In genomic region chr17:66354472-66354871, GRCh38 we compare ENCODE assay signal across 31 cellular contexts. TPM values are rescaled to one million over a fixed set of nuclear protein-coding genes. Genes with fewer than 3 reads are reported as not detected.
DNase-seq lines count a peak whose midpoint lies in the region; TF ChIP-seq lines count a peak whose summit lies in the region.
"Had no signal": no experiment of that assay in that cellular context is flagged by ENCODE, and none has a peak within 500 bp of the region (broad histone marks: within the 10 kb centered on the region; RNA-seq: fewer than 3 reads in every experiment).

No MANE protein-coding gene starts in this region.

- H3K27me3 ChIP-seq in AG04450 (ENCODE audit: control insufficient read depth, insufficient read depth, low read length) (no peaks in the 10 kb centered on the region), Karpas-422 (ENCODE audit: low read length) (no peaks in the 10 kb centered on the region)
- H3K27me3 ChIP-seq: BE2C, tibial nerve had no signal

- H3K27ac ChIP-seq in AG04450 (ENCODE audit: low read depth, low read length), result peak overlapping the region; percentile 34
- H3K27ac ChIP-seq in Karpas-422 (ENCODE audit: low read length), result no peak overlapping the region
- H3K27ac ChIP-seq: skin epidermis, tibial nerve had no signal

- POLR2A ChIA-PET in AG04450 (lab: Yijun Ruan, JAX), result interaction anchor here (1.1 kb wide), 1 partner anchor 52 kb away, joined by 3 read pairs; the partner anchor contains the start of gene PRKCA

- no peaks in the 10 kb centered on the region for H3K79me2 ChIP-seq in Karpas-422 (ENCODE audit: low read length)

- H3K4me3 ChIP-seq in AG04450 (ENCODE audit: low read depth, low read length), result no peak overlapping the region
- H3K4me3 ChIP-seq in fibroblast of villous mesenchyme (ENCODE audit: low read depth, low read length), result no peak overlapping the region
- H3K4me3 ChIP-seq in Karpas-422 (ENCODE audit: low read length), result no peak overlapping the region
- H3K4me3 ChIP-seq: GM12878, skin epidermis, tibial nerve had no signal

- H3K4me1 Mint-ChIP-seq in HFFc6 (ENCODE audit: low read depth), result peaks cover 89% of the 10 kb centered on the region
- H3K4me1 Mint-ChIP-seq in activated T-helper 1 cell treated with anti-CD3 and anti-CD28 coated beads, Interleukin-12 subunit alpha, Interleukin-12 subunit beta, Interleukin-2, Interleukin-4 antibody, amounts not matched to agents 30 ng/mL and 10 ng/mL and 1 ng/mL, durations not matched to agents 14 hours and 24 hours and 36 hours (ENCODE audit: low read depth), result peaks cover 56% of the 10 kb centered on the region
- H3K4me1 Mint-ChIP-seq: activated B cell treated with CpG ODN at 0.5 μM for 24 hours had no signal

- H2AFZ ChIP-seq in Karpas-422 (ENCODE audit: low read length), result no peak overlapping the region

- no peak overlapping the region for H3K4me2 ChIP-seq in Karpas-422 (ENCODE audit: low read depth, low read length, poor library complexity, severe bottlenecking)

- H3K36me3 Mint-ChIP-seq in HFFc6 (ENCODE audit: low read depth), result peaks cover 13% of the 10 kb centered on the region
- H3K36me3 Mint-ChIP-seq in activated T-helper 1 cell treated with anti-CD3 and anti-CD28 coated beads, Interleukin-12 subunit alpha, Interleukin-12 subunit beta, Interleukin-2, Interleukin-4 antibody, amounts not matched to agents 30 ng/mL and 10 ng/mL and 1 ng/mL, durations not matched to agents 14 hours and 24 hours and 36 hours (ENCODE audit: low read depth), result peaks cover 11% of the 10 kb centered on the region

- H3K9me2 ChIP-seq in Karpas-422 (replicated peaks; ENCODE audit: insufficient read depth, low read length), result no peaks in the 10 kb centered on the region

- DNase-seq in AG04450 (ENCODE audit: low read depth, low spot score) (no peak), HFFc6 (no peak), fibroblast of villous mesenchyme (ENCODE audit: low read depth) (peak; percentile 33), Karpas-422 (no peak), NCI-H748 (lab: John Stamatoyannopoulos, UW; ENCODE audit: unreplicated experiment) (no peak), NCI-H2227 treated with DMSO at 0.1 percent for 48 hours (lab: John Stamatoyannopoulos, UW) (no peak)
- no peak for DNase-seq in activated T-helper 1 cell treated with anti-CD3 and anti-CD28 coated beads, Interleukin-12 subunit alpha, Interleukin-12 subunit beta, Interleukin-2, Interleukin-4 antibody, amounts not matched to agents 30 ng/mL and 10 ng/mL and 1 ng/mL, durations not matched to agents 14 hours and 24 hours and 36 hours (ENCODE audit: low spot score)
- DNase-seq in activated effector memory CD4-positive, alpha-beta T cell treated with anti-CD3 and anti-CD28 coated beads, Interleukin-2, amount 50 U/mL, for 16 hours, result no peak
- DNase-seq: activated B cell treated with CpG ODN at 0.5 μM for 24 hours; activated CD4-positive, alpha-beta T cell treated with anti-CD3 and anti-CD28 coated beads, Interleukin-2, amount 50 U/mL, for 1 hour; activated naive CD4-positive, alpha-beta T cell treated with anti-CD3 and anti-CD28 coated beads for 36 hours; activated T-cell treated with anti-CD3 and anti-CD28 coated beads, Interleukin-2, amount 50 U/mL, for 4 hours; BE2C; central memory CD4-positive, alpha-beta T cell; COR-L47; GOT3; left ventricle myocardium superior; midbrain; MV-4-11; naive thymus-derived CD8-positive, alpha-beta T cell; NCI-H1436 treated with DMSO at 0.1 percent for 48 hours; NCI-H2107; NCI-H446; SIG-M5; stimulated activated CD4-positive, alpha-beta T cell treated with anti-CD3 and anti-CD28 coated beads, Interleukin-1b, Interleukin-23, amount 100 ng/mL, for 48 hours; stimulated activated CD8-positive, alpha-beta memory T cell treated with anti-CD3 and anti-CD28 coated beads, Interleukin-4, amount 100 ng/mL, for 48 hours; stimulated activated naive CD8-positive, alpha-beta T cell treated with anti-CD3 and anti-CD28 coated beads, Interleukin-15, amount 100 ng/mL, for 72 hours had no signal

- H3K9me3 Mint-ChIP-seq in HFFc6, result no peaks in the 10 kb centered on the region
- no peaks in the 10 kb centered on the region for H3K9me3 Mint-ChIP-seq in activated T-helper 1 cell treated with anti-CD3 and anti-CD28 coated beads, Interleukin-12 subunit alpha, Interleukin-12 subunit beta, Interleukin-2, Interleukin-4 antibody, amounts not matched to agents 30 ng/mL and 10 ng/mL and 1 ng/mL, durations not matched to agents 14 hours and 24 hours and 36 hours
- H3K9me3 Mint-ChIP-seq: activated B cell treated with CpG ODN at 0.5 μM for 24 hours; activated naive CD4-positive, alpha-beta T cell treated with anti-CD3 and anti-CD28 coated beads for 36 hours; activated T-cell treated with anti-CD3 and anti-CD28 coated beads, Interleukin-2, amount 50 U/mL, for 4 hours; dendritic cell treated with granulocyte-macrophage colony-stimulating factor and Interleukin-4, amounts not matched to agents 40 ng/mL and 50 ng/mL, for 4 days; naive thymus-derived CD8-positive, alpha-beta T cell; stimulated activated naive CD8-positive, alpha-beta T cell treated with anti-CD3 and anti-CD28 coated beads, Interleukin-15, amount 100 ng/mL, for 72 hours had no signal

- H3K4me1 ChIP-seq in Karpas-422 (ENCODE audit: low read length), result peaks cover 7% of the 10 kb centered on the region

- H4K20me1 ChIP-seq in Karpas-422 (ENCODE audit: insufficient read depth, low read depth, low read length), result peaks cover 10% of the 10 kb centered on the region

- H3K36me3 ChIP-seq in Karpas-422 (ENCODE audit: insufficient read depth, low read length), result no peaks in the 10 kb centered on the region
- H3K36me3 ChIP-seq: BE2C, tibial nerve had no signal

- TF ChIP-seq CTCF in AG04450 (IDR thresholded peaks at IDR 0.05; ENCODE audit: low read depth, low read length) (no peak), HFFc6 (IDR thresholded peaks at IDR 0.05) (no peak), fibroblast of villous mesenchyme (IDR thresholded peaks at IDR 0.05; ENCODE audit: insufficient read depth, low read depth, low read length) (no peak)

- peak overlapping the region; percentile 71 for H3K27ac Mint-ChIP-seq in HFFc6
- H3K27ac Mint-ChIP-seq in activated T-helper 1 cell treated with anti-CD3 and anti-CD28 coated beads, Interleukin-12 subunit alpha, Interleukin-12 subunit beta, Interleukin-2, Interleukin-4 antibody, amounts not matched to agents 30 ng/mL and 10 ng/mL and 1 ng/mL, durations not matched to agents 14 hours and 24 hours and 36 hours, result peak overlapping the region; percentile 5
- H3K27ac Mint-ChIP-seq: activated B cell treated with CpG ODN at 0.5 μM for 24 hours; activated naive CD4-positive, alpha-beta T cell treated with anti-CD3 and anti-CD28 coated beads for 36 hours; dendritic cell treated with granulocyte-macrophage colony-stimulating factor and Interleukin-4, amounts not matched to agents 40 ng/mL and 50 ng/mL, for 4 days; stimulated activated naive CD8-positive, alpha-beta T cell treated with anti-CD3 and anti-CD28 coated beads, Interleukin-15, amount 100 ng/mL, for 72 hours had no signal

- H3K4me3 Mint-ChIP-seq in HFFc6, result peak overlapping the region; percentile 62
- H3K4me3 Mint-ChIP-seq in activated T-helper 1 cell treated with anti-CD3 and anti-CD28 coated beads, Interleukin-12 subunit alpha, Interleukin-12 subunit beta, Interleukin-2, Interleukin-4 antibody, amounts not matched to agents 30 ng/mL and 10 ng/mL and 1 ng/mL, durations not matched to agents 14 hours and 24 hours and 36 hours, result no peak overlapping the region
- H3K4me3 Mint-ChIP-seq: activated B cell treated with CpG ODN at 0.5 μM for 24 hours; activated naive CD4-positive, alpha-beta T cell treated with anti-CD3 and anti-CD28 coated beads for 36 hours; activated T-cell treated with anti-CD3 and anti-CD28 coated beads, Interleukin-2, amount 50 U/mL, for 4 hours; dendritic cell treated with granulocyte-macrophage colony-stimulating factor and Interleukin-4, amounts not matched to agents 40 ng/mL and 50 ng/mL, for 4 days; stimulated activated naive CD8-positive, alpha-beta T cell treated with anti-CD3 and anti-CD28 coated beads, Interleukin-15, amount 100 ng/mL, for 72 hours had no signal

- peaks cover 2% of the 10 kb centered on the region; the same call in 1 of the 2 replicates for H3K27me3 Mint-ChIP-seq in HFFc6 (ENCODE audit: insufficient read depth)
- H3K27me3 Mint-ChIP-seq in activated T-helper 1 cell treated with anti-CD3 and anti-CD28 coated beads, Interleukin-12 subunit alpha, Interleukin-12 subunit beta, Interleukin-2, Interleukin-4 antibody, amounts not matched to agents 30 ng/mL and 10 ng/mL and 1 ng/mL, durations not matched to agents 14 hours and 24 hours and 36 hours (ENCODE audit: insufficient read depth), result no peaks in the 10 kb centered on the region
- H3K27me3 Mint-ChIP-seq: activated B cell treated with CpG ODN at 0.5 μM for 24 hours; dendritic cell treated with granulocyte-macrophage colony-stimulating factor and Interleukin-4, amounts not matched to agents 40 ng/mL and 50 ng/mL, for 4 days; naive thymus-derived CD8-positive, alpha-beta T cell; stimulated activated naive CD8-positive, alpha-beta T cell treated with anti-CD3 and anti-CD28 coated beads, Interleukin-15, amount 100 ng/mL, for 72 hours had no signal

- CTCF ChIA-PET in AG04450 (lab: Charles Lee), result interaction anchor here (0.5 to 1.2 kb wide), 2 partner anchors 21 to 212 kb away, joined by 3 to 6 read pairs; no protein-coding TSS in a partner anchor

- intact Hi-C loops in activated T-helper 1 cell treated with anti-CD3 and anti-CD28 coated beads, Interleukin-12 subunit alpha, Interleukin-12 subunit beta, Interleukin-2, Interleukin-4 antibody, amounts not matched to agents 30 ng/mL and 10 ng/mL and 1 ng/mL, durations not matched to agents 14 hours and 24 hours and 36 hours (cut with micrococcal nuclease), result no loop called here

- H3K9ac ChIP-seq in Karpas-422 (ENCODE audit: low read length), result no peak overlapping the region

- H3K9me3 ChIP-seq in AG04450 (ENCODE audit: control insufficient read depth, insufficient read depth, low read length) (no peaks in the 10 kb centered on the region), Karpas-422 (ENCODE audit: low read length) (no peaks in the 10 kb centered on the region)
- H3K9me3 ChIP-seq: BE2C, tibial nerve had no signal

RNA-seq across cellular contexts. Expression of gene PRKCA, which starts 52.1 kb away (rescaled TPM):
- 61.6 and 66.8 TPM in 2 replicates for polyA plus RNA-seq in AG04450 (2011; rRNA removed)
- 104 and 115 TPM in 2 replicates for polyA minus RNA-seq in AG04450 (2011; rRNA and poly(A)+ RNA removed)
- 100 to 1,000 TPM in 2 of 6 experiments, 10 to 100 TPM in 4; 81.2 to 106 (median 92.9) TPM for total RNA-seq in HFFc6 (2021; fragmentation: NEBNext Ultra II Directional; extraction: Animal tissue kit (Norgen Biotek cat#: 25700))
- total RNA-seq in activated T-helper 1 cell treated with anti-CD3 and anti-CD28 coated beads, Interleukin-12 subunit alpha, Interleukin-12 subunit beta, Interleukin-2, Interleukin-4 antibody, amounts not matched to agents 30 ng/mL and 10 ng/mL and 1 ng/mL, durations not matched to agents 14 hours and 24 hours and 36 hours, result 155 and 157 TPM in 2 replicates
- total RNA-seq in fibroblast of villous mesenchyme, result 50.9 and 60.5 TPM in 2 replicates
- total RNA-seq in Karpas-422 (2014; rRNA removed; shearing (Covaris generic); ENCODE audit: low replicate concordance), result 4.3 and 4.4 TPM in 2 replicates
